Comparison of ENCODE assay signal across 9 cellular contexts in genomic region chr3:134904333-134904771, GRCh38.
DNase-seq lines count a peak whose midpoint lies in the region; ATAC-seq and TF ChIP-seq lines count a peak whose summit lies in the region.
"Had no signal": no experiment of that assay in that cellular context is flagged by ENCODE, and none has a peak within 500 bp of the region (broad histone marks: within the 10 kb centered on the region; RNA-seq: fewer than 3 reads in every experiment).

No MANE protein-coding gene starts in this region.

- ATAC-seq in GM19455 (IDR thresholded peaks at IDR 0.05; ENCODE audit: unreplicated experiment) (peak; percentile 87), HG03139 (IDR thresholded peaks at IDR 0.05; ENCODE audit: unreplicated experiment) (peak; percentile 93)

- no peak for TF ChIP-seq CTCF in GM13976 (IDR thresholded peaks at IDR 0.05; ENCODE audit: borderline replicate concordance, control extremely low read depth, extremely low read depth, insufficient read depth, missing control alignments)

- DNase-seq in GM13976 (ENCODE audit: low spot score) (peak; percentile 71), globus pallidus (ENCODE audit: low spot score) (peak; percentile 24), pons (ENCODE audit: low spot score) (no peak), KBM-7 (no peak), EL (no peak), NCI-H1694 treated with DMSO at 0.1 percent for 48 hours (lab: John Stamatoyannopoulos, UW) (no peak)
- DNase-seq: NCI-H748 treated with DMSO at 0.1 percent for 48 hours had no signal

- in situ Hi-C loops in GM13976 (cut with MboI; ENCODE audit: low sequenced_read_pairs, unreplicated experiment) (no loop called here), KBM-7 (cut with MboI; ENCODE audit: low pct_unique_long_range_greater_than_20kb, low sequenced_read_pairs) (no loop called here)

Comparison
In these comparisons a context has a peak if more than half of its experiments do, and no peak if none do; other contexts are left out.
1. DNase-seq: peak in GM13976 (single experiment) and globus pallidus (single experiment); none in pons (single experiment), KBM-7 (single experiment), EL (single experiment) and NCI-H1694 treated with DMSO at 0.1 percent for 48 hours (single experiment).